11 cellular contexts compared by ENCODE assay signal in genomic region chr3:129039271-129040038, GRCh38. TPM values are rescaled to one million over a fixed set of nuclear protein-coding genes. Genes with fewer than 3 reads are reported as not detected.
A peak's percentile ranks its signal among the peaks of the same experiment; 100 is the strongest.
DNase-seq lines count a peak whose midpoint lies in the region; ATAC-seq and TF ChIP-seq lines count a peak whose summit lies in the region.
"Had no signal": no experiment of that assay in that cellular context is flagged by ENCODE, and none has a peak within 500 bp of the region (broad histone marks: within the 10 kb centered on the region; RNA-seq: fewer than 3 reads in every experiment).

No MANE protein-coding gene starts in this region.

- CTCF ChIA-PET in Calu3 (lab: Charles Lee) (interaction anchor here (0.8 to 1.4 kb wide), 3 partner anchors 14 to 122 kb away, joined by 4 to 6 read pairs (median 5); no protein-coding TSS in a partner anchor), HEK293T (lab: Yijun Ruan, JAX) (interaction anchor here (0.7 to 1.3 kb wide), 2 partner anchors 13 to 46 kb away, joined by 3 to 8 read pairs; no protein-coding TSS in a partner anchor)

- no peaks in the 10 kb centered on the region for H3K9me3 Mint-ChIP-seq in Calu3 (ENCODE audit: low read depth, unreplicated experiment)

- no peak for TF ChIP-seq CTCF in Calu3 (IDR thresholded peaks at IDR 0.05; ENCODE audit: unreplicated experiment)

- H3K27me3 Mint-ChIP-seq in Calu3 (ENCODE audit: unreplicated experiment), result peaks cover 76% of the 10 kb centered on the region

- POLR2A ChIA-PET in HEK293T (lab: Yijun Ruan, JAX), result no interaction called here

- no peak overlapping the region for H3K27ac Mint-ChIP-seq in Calu3 (ENCODE audit: unreplicated experiment)

- no TSS peak for BruUV-seq in Calu3 (replicated peaks; lab: Mats Ljungman, UMichigan)

- no peak overlapping the region for H3K4me3 Mint-ChIP-seq in Calu3 (ENCODE audit: low read depth, unreplicated experiment)

- ATAC-seq in GM19035 (IDR thresholded peaks at IDR 0.05; ENCODE audit: unreplicated experiment) (no peak), GM19452 (IDR thresholded peaks at IDR 0.05; ENCODE audit: unreplicated experiment) (no peak)

- peaks cover 8% of the 10 kb centered on the region for H3K4me1 Mint-ChIP-seq in Calu3 (ENCODE audit: low read depth, unreplicated experiment)

- H3K36me3 Mint-ChIP-seq in Calu3 (ENCODE audit: insufficient read depth, unreplicated experiment), result no peaks in the 10 kb centered on the region

- intact Hi-C loops in Calu3 (cut with micrococcal nuclease; ENCODE audit: unreplicated experiment), result no loop called here

- DNase-seq in Calu3 (peak; percentile 73), NCI-H1105 (lab: John Stamatoyannopoulos, UW) (peak; percentile 96), RPMI8226 (peak; percentile 86), left kidney (ENCODE audit: low read depth, low spot score) (peak; percentile 54), HEK293T (ENCODE audit: extremely low spot score) (no peak)
- no peak for DNase-seq in activated CD4-positive, alpha-beta T cell treated with anti-CD3 and anti-CD28 coated beads, Interleukin-2, amount 50 U/mL, for 4 hours
- DNase-seq: NCI-H1048; stimulated activated CD8-positive, alpha-beta memory T cell treated with anti-CD3 and anti-CD28 coated beads, Interleukin-4, amount 100 ng/mL, for 48 hours had no signal

TF ChIP-seq in HEK293T, 16 proteins besides CTCF, POLR2A, EP300 and RAD21:
- TF ChIP-seq TARDBP (IDR thresholded peaks at IDR 0.05) (no peak), ZNF384 (IDR thresholded peaks at IDR 0.05) (no peak), ELF4 (IDR thresholded peaks at IDR 0.05) (no peak), LEF1 (IDR thresholded peaks at IDR 0.05; ENCODE audit: borderline replicate concordance) (no peak), SUZ12 (IDR thresholded peaks at IDR 0.05) (no peak), CTBP1 (IDR thresholded peaks at IDR 0.05; ENCODE audit: borderline replicate concordance) (no peak), SP1 (IDR thresholded peaks at IDR 0.05) (no peak), ARNT (IDR thresholded peaks at IDR 0.05) (no peak)

RNA-seq across cellular contexts. Expression of gene GP9, which starts 21.1 kb away (rescaled TPM):
- total RNA-seq in Calu3 (2022), result not detected in 2 replicates
- total RNA-seq: T-helper 1 cell treated with Interleukin-12 subunit alpha and Interleukin-12 subunit beta and Interleukin-4 antibody, amounts not matched to agents 30 ng/mL and 1 ng/mL, for 36 hours had no signal

RNA-seq across cellular contexts. Expression of gene EFCC1, which starts 38.4 kb away (rescaled TPM):
- total RNA-seq in Calu3 (2022), result 0.15 TPM in 1 of 2 replicates, not detected in the other
- total RNA-seq: T-helper 1 cell treated with Interleukin-12 subunit alpha and Interleukin-12 subunit beta and Interleukin-4 antibody, amounts not matched to agents 30 ng/mL and 1 ng/mL, for 36 hours had no signal

RNA-seq across cellular contexts. Expression of gene CFAP92, which starts 45.6 kb away (rescaled TPM):
- total RNA-seq in Calu3 (2022), result 0.92 and 1.3 TPM in 2 replicates
- total RNA-seq: T-helper 1 cell treated with Interleukin-12 subunit alpha and Interleukin-12 subunit beta and Interleukin-4 antibody, amounts not matched to agents 30 ng/mL and 1 ng/mL, for 36 hours had no signal

Comparison
In these comparisons a context has a peak if more than half of its experiments do, and no peak if none do; other contexts are left out.
1. DNase-seq: peak in Calu3 (single experiment), NCI-H1105 (single experiment), RPMI8226 (single experiment) and left kidney (single experiment); none in HEK293T (single experiment) and activated CD4-positive, alpha-beta T cell treated with anti-CD3 and anti-CD28 coated beads, Interleukin-2, amount 50 U/mL, for 4 hours (0 of 2).